In the genomic region with DNA sequence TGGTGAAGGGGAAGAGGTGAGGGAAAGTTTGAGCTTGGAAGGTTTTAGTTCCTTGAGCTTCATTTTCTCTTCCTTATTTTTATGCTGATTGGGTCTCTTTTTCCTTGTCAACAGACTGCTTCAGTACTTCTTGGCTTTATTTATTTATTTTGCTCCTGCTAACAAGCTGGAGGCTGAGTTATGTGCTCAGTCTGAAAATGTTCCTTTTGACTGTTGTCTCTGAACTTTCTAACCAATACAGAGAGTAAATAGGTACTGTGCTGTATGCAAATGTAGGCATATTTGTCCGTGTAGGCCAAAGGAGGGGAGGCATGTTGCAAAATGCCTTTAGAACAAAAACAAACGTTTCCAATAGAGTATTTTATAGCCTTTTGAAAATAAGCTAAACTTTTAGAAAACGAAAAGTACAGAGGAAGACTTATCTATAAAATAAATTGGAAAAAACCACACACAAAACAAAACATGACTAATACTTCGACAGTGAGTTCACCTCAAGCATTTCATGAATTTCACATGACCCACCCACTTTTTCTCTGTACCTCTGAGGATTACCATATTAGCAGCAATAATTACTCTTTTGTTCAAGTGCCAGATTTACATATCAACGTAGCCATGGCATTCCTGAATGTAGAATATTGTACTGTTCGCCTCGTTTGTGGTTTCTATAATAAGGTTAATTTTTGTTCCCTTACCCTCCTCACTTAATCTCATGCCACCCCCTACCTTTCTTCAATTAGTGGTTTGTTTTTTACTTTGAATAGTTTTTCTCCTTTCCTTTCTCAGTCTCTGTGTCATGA, we compare ENCODE assay signal across 8 cellular contexts. TPM values are rescaled to one million over a fixed set of nuclear protein-coding genes. Genes with fewer than 3 reads are reported as not detected.
DNase-seq lines count a peak whose midpoint lies in the region; ATAC-seq, FAIRE-seq and TF ChIP-seq lines count a peak whose summit lies in the region.

No MANE protein-coding gene starts in this region.

- peaks cover 7% of the 10 kb centered on the region for H3K36me3 Mint-ChIP-seq in Caco-2 (ENCODE audit: insufficient read depth, unreplicated experiment)

- no peaks in the 10 kb centered on the region for H3K9me3 Mint-ChIP-seq in Caco-2 (ENCODE audit: unreplicated experiment)

- CTCF ChIA-PET in Caco-2 (lab: Charles Lee) = interaction anchor here (0.9 to 1.0 kb wide), 3 partner anchors 22 to 230 kb away, joined by 3 read pairs; no protein-coding TSS in a partner anchor

- peaks cover 12% of the 10 kb centered on the region; the same call in 1 of the 2 replicates for H3K4me1 ChIP-seq in Caco-2

- H3K4me3 ChIP-seq in Caco-2 (ENCODE audit: low read depth, low read length) = no peak overlapping the region

- TF ChIP-seq CTCF in Caco-2 (IDR thresholded peaks at IDR 0.05; ENCODE audit: insufficient read depth in 1 of 2, low read depth in 1 of 2, low read length in 1 of 2, severe bottlenecking in 1 of 2, unreplicated experiment in 1 of 2) = no peak

- POLR2A ChIA-PET in Caco-2 (lab: Charles Lee) = interaction anchor here (0.7 kb wide), 1 partner anchor 334 kb away, joined by 7 read pairs; no protein-coding TSS in a partner anchor

- BruUV-seq in Caco-2 (replicated peaks; lab: Mats Ljungman, UMichigan) = no TSS peak

- ATAC-seq in GM21786 (IDR thresholded peaks at IDR 0.05; ENCODE audit: unreplicated experiment) (peak; percentile 42), HG03457 (IDR thresholded peaks at IDR 0.05; ENCODE audit: unreplicated experiment) (no peak)

- peak overlapping the region; percentile 7 for H3K27ac Mint-ChIP-seq in Caco-2 (ENCODE audit: unreplicated experiment)

- no peaks in the 10 kb centered on the region for H3K36me3 ChIP-seq in Caco-2 (ENCODE audit: control insufficient read depth, insufficient read depth, low read length)

- FAIRE-seq in HTR-8/SVneo (lab: Jason Lieb, UNC) = no peak

- no peaks in the 10 kb centered on the region for H3K27me3 ChIP-seq in Caco-2 (replicated peaks; ENCODE audit: control insufficient read depth, insufficient read depth, low read length)

- H3K4me1 Mint-ChIP-seq in Caco-2 (ENCODE audit: low read depth, unreplicated experiment) = peaks cover 20% of the 10 kb centered on the region

- no peaks in the 10 kb centered on the region for H3K27me3 Mint-ChIP-seq in Caco-2 (ENCODE audit: insufficient read depth, unreplicated experiment)

- DNase-seq in Caco-2 (no peak), RPMI7951 (ENCODE audit: low read depth) (peak; percentile 24), hepatic stellate cell (ENCODE audit: low spot score) (peak; percentile 28), HTR-8/SVneo (ENCODE audit: insufficient read length, low spot score) (no peak), ecto neural progenitor cell (ENCODE audit: low spot score) (no peak), NCI-H2107 treated with DMSO at 0.1 percent for 48 hours (lab: John Stamatoyannopoulos, UW; ENCODE audit: unreplicated experiment) (no peak)

- H3K9me3 ChIP-seq in Caco-2 = no peaks in the 10 kb centered on the region

- no peak overlapping the region for H3K4me3 Mint-ChIP-seq in Caco-2 (ENCODE audit: unreplicated experiment)

- intact Hi-C loops in Caco-2 (cut with micrococcal nuclease; ENCODE audit: unreplicated experiment) = no loop called here

RNA-seq across cellular contexts. Expression of gene CREBL2, which starts 4.7 kb away (rescaled TPM):
- 25.0 and 26.3 TPM in 2 replicates for total RNA-seq in Caco-2 (2022)
- total RNA-seq in RPMI7951 (2014; rRNA removed; shearing (Covaris generic)) = 25.4 and 26.2 TPM in 2 replicates

RNA-seq across cellular contexts. Expression of gene DUSP16, which starts 44.3 kb away (rescaled TPM):
- 63.9 and 76.8 TPM in 2 replicates for total RNA-seq in Caco-2 (2022)
- total RNA-seq in RPMI7951 (2014; rRNA removed; shearing (Covaris generic)) = 6.0 and 7.9 TPM in 2 replicates

Comparison
In these comparisons a context has a peak if more than half of its experiments do, and no peak if none do; other contexts are left out.
1. DNase-seq: peak in RPMI7951 (single experiment) and hepatic stellate cell (single experiment); none in Caco-2 (0 of 2), HTR-8/SVneo (single experiment), ecto neural progenitor cell (single experiment) and NCI-H2107 treated with DMSO at 0.1 percent for 48 hours (single experiment).